16 cellular contexts compared by ENCODE assay signal in genomic region chr5:134432174-134432573, GRCh38.
"Had no signal": no experiment of that assay in that cellular context is flagged by ENCODE, and none has a peak within 500 bp of the region (broad histone marks: within the 10 kb centered on the region; RNA-seq: fewer than 3 reads in every experiment).

No MANE protein-coding gene starts in this region.

- H3K27ac Mint-ChIP-seq: activated naive CD4-positive, alpha-beta T cell treated with anti-CD3 and anti-CD28 coated beads, Interleukin-2, amount 10 ng/mL, durations not matched to agents 7 days and 5 days; neural progenitor cell; progenitor cell of endocrine pancreas had no signal

- DNase-seq: activated naive CD4-positive, alpha-beta T cell treated with anti-CD3 and anti-CD28 coated beads, Interleukin-2, amount 10 ng/mL, durations not matched to agents 7 days and 5 days; adrenal gland; cerebellar nuclear complex; cortex of kidney; erythroblast; foreskin melanocyte; glutamatergic neuron; hippocampal formation; left cardiac atrium; naive thymus-derived CD4-positive, alpha-beta T cell; Right ventricle myocardium superior; SW 1271; testis; upper lobe of left lung had no signal

- H3K4me3 Mint-ChIP-seq: activated naive CD4-positive, alpha-beta T cell treated with anti-CD3 and anti-CD28 coated beads, Interleukin-2, amount 10 ng/mL, durations not matched to agents 7 days and 5 days; naive thymus-derived CD4-positive, alpha-beta T cell; neural progenitor cell had no signal

- ATAC-seq: left cardiac atrium; naive thymus-derived CD4-positive, alpha-beta T cell had no signal

- H3K27me3 Mint-ChIP-seq: progenitor cell of endocrine pancreas had no signal

- H3K9me3 Mint-ChIP-seq: activated naive CD4-positive, alpha-beta T cell treated with anti-CD3 and anti-CD28 coated beads, Interleukin-2, amount 10 ng/mL, durations not matched to agents 7 days and 5 days; naive thymus-derived CD4-positive, alpha-beta T cell; neural progenitor cell had no signal

- H3K36me3 Mint-ChIP-seq: activated naive CD4-positive, alpha-beta T cell treated with anti-CD3 and anti-CD28 coated beads, Interleukin-2, amount 10 ng/mL, durations not matched to agents 7 days and 5 days; naive thymus-derived CD4-positive, alpha-beta T cell; neural progenitor cell had no signal
